Comparison of ENCODE assay signal across 8 cellular contexts in the genomic region with DNA sequence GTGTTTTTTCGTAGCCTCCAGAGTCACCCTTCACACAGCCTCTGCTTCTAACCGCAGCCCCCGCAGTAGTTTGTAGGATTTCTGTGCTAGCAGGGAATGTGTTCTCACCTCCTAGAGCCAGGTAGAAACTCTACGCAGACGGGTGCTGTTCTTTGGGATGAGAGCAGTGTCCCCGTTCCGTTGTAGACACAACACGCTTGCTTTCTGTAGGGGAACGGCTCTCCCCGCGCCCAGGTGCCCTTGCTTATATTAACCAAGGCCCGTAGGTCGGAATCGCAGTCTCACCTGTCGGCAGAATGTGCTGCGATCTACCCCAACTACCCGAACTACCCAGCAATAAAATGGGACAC.
DNase-seq lines count a peak whose midpoint lies in the region; ATAC-seq and TF ChIP-seq lines count a peak whose summit lies in the region.

No MANE protein-coding gene starts in this region.

- peak overlapping the region; percentile 76 for H3K27ac ChIP-seq in smooth muscle cell (ENCODE audit: low read depth)

- no peaks in the 10 kb centered on the region for H4K20me1 ChIP-seq in smooth muscle cell (ENCODE audit: low read depth)

- no peaks in the 10 kb centered on the region for H3K9me3 Mint-ChIP-seq in T-helper 2 cell treated with Interferon-gamma antibody and Interleukin-4, amounts not matched to agents 5 μg/mL and 100 μg/mL, for 36 hours
- peaks cover 6% of the 10 kb centered on the region for H3K9me3 Mint-ChIP-seq in glutamatergic neuron (ENCODE audit: unreplicated experiment)

- 3% methylated on average over 17 of the region's 17 CpGs for WGBS in smooth muscle cell (ENCODE audit: low lambda C conversion rate)

- no peaks in the 10 kb centered on the region for H3K79me2 ChIP-seq in smooth muscle cell (ENCODE audit: low read depth)

- ATAC-seq in HG03159 (IDR thresholded peaks at IDR 0.05; ENCODE audit: unreplicated experiment), result no peak

- no peaks in the 10 kb centered on the region for H3K9me3 ChIP-seq in smooth muscle cell (replicated peaks; ENCODE audit: low read depth)

- peaks cover 5% of the 10 kb centered on the region for H3K4me1 ChIP-seq in smooth muscle cell (ENCODE audit: low read depth)

- H3K36me3 ChIP-seq in smooth muscle cell (ENCODE audit: low read depth), result no peaks in the 10 kb centered on the region

- H3K4me3 ChIP-seq in WI38 (ENCODE audit: low read depth, low read length) (peak overlapping the region; percentile 37), smooth muscle cell (peak overlapping the region; percentile 59)

- H3K27me3 Mint-ChIP-seq in T-helper 2 cell treated with Interferon-gamma antibody and Interleukin-4, amounts not matched to agents 5 μg/mL and 100 μg/mL, for 36 hours (ENCODE audit: low read depth), result peaks cover 36% of the 10 kb centered on the region
- H3K27me3 Mint-ChIP-seq in glutamatergic neuron (ENCODE audit: unreplicated experiment), result peaks cover 11% of the 10 kb centered on the region

- peaks cover 19% of the 10 kb centered on the region for H3K4me1 Mint-ChIP-seq in T-helper 2 cell treated with Interferon-gamma antibody and Interleukin-4, amounts not matched to agents 5 μg/mL and 100 μg/mL, for 36 hours (ENCODE audit: low read depth)
- H3K4me1 Mint-ChIP-seq in glutamatergic neuron (ENCODE audit: low read depth, unreplicated experiment), result peaks cover 9% of the 10 kb centered on the region

- peak overlapping the region; percentile 85 for H2AFZ ChIP-seq in smooth muscle cell (ENCODE audit: low read depth)

- H3K4me3 Mint-ChIP-seq in T-helper 2 cell treated with Interferon-gamma antibody and Interleukin-4, amounts not matched to agents 5 μg/mL and 100 μg/mL, for 36 hours, result peak overlapping the region; percentile 91
- H3K4me3 Mint-ChIP-seq in glutamatergic neuron (ENCODE audit: unreplicated experiment), result peak overlapping the region; percentile 93

- H3K9ac ChIP-seq in smooth muscle cell (ENCODE audit: low read depth), result peak overlapping the region; percentile 89

- TF ChIP-seq CTCF in WI38 (IDR thresholded peaks at IDR 0.05; ENCODE audit: low read depth, low read length) (no peak), glutamatergic neuron (IDR thresholded peaks at IDR 0.05; ENCODE audit: partially characterized antibody, unreplicated experiment) (no peak), smooth muscle cell (IDR thresholded peaks at IDR 0.05; ENCODE audit: borderline replicate concordance, insufficient read depth, poor library complexity, severe bottlenecking) (no peak)

- no peaks in the 10 kb centered on the region for H3K27me3 ChIP-seq in smooth muscle cell (ENCODE audit: low read depth)

- DNase-seq in T-helper 2 cell treated with Interferon-gamma antibody and Interleukin-4, amounts not matched to agents 5 μg/mL and 100 μg/mL, for 36 hours (ENCODE audit: low spot score), result no peak
- DNase-seq in T-helper 2 cell (no peak), glutamatergic neuron (no peak), smooth muscle cell (lab: John Stamatoyannopoulos, UW; ENCODE audit: unreplicated experiment) (no peak), amygdala (lab: John Stamatoyannopoulos, UW) (no peak), SHP77 treated with DMSO at 0.1 percent for 48 hours (lab: John Stamatoyannopoulos, UW) (no peak)

- H3F3A ChIP-seq in smooth muscle cell (ENCODE audit: low read depth), result no peaks in the 10 kb centered on the region

- H3K36me3 Mint-ChIP-seq in T-helper 2 cell treated with Interferon-gamma antibody and Interleukin-4, amounts not matched to agents 5 μg/mL and 100 μg/mL, for 36 hours (ENCODE audit: low read depth), result no peaks in the 10 kb centered on the region
- no peaks in the 10 kb centered on the region for H3K36me3 Mint-ChIP-seq in glutamatergic neuron (ENCODE audit: unreplicated experiment)

- peak overlapping the region; percentile 87 for H3K4me2 ChIP-seq in smooth muscle cell

- H3K27ac Mint-ChIP-seq in T-helper 2 cell treated with Interferon-gamma antibody and Interleukin-4, amounts not matched to agents 5 μg/mL and 100 μg/mL, for 36 hours, result peak overlapping the region; percentile 84
- H3K27ac Mint-ChIP-seq in glutamatergic neuron (ENCODE audit: unreplicated experiment), result no peak overlapping the region
